ENCODE assay signal across 1 cellular context in genomic region chr5:75336625-75337336, GRCh38.
TF ChIP-seq lines count a peak whose summit lies in the region.

HMGCR (plus strand) TSS chr5:75337220; CDS start chr5:75342606, 5,386 bp downstream.

TF ChIP-seq in HepG2, 621 proteins besides CTCF, POLR2A, EP300 and RAD21 (continued from another document and continues in another):
- peak; percentile 23; the same call in 1 of the 2 replicates for TF ChIP-seq NFAT5 (CRISPR knock-in tag; IDR thresholded peaks at IDR 0.05)
- no peak for TF ChIP-seq ZNF256 (CRISPR knock-in tag; conservative IDR thresholded peaks at IDR 0.05)
- TF ChIP-seq TRAFD1 (CRISPR knock-in tag; IDR thresholded peaks at IDR 0.05; ENCODE audit: borderline replicate concordance): no peak
- TF ChIP-seq HINFP (CRISPR knock-in tag; IDR thresholded peaks at IDR 0.05; ENCODE audit: low read depth): peak; percentile 64; the same call in 1 of the 2 replicates
- TF ChIP-seq ZBTB3 (CRISPR knock-in tag; IDR thresholded peaks at IDR 0.05; ENCODE audit: borderline replicate concordance, low read depth): no peak
- peak; percentile 26; the same call in 1 of the 2 replicates for TF ChIP-seq KAT8 (CRISPR knock-in tag; IDR thresholded peaks at IDR 0.05)
- TF ChIP-seq E2F5 (CRISPR knock-in tag; conservative IDR thresholded peaks at IDR 0.05): no peak
- TF ChIP-seq ZNF609 (CRISPR knock-in tag; IDR thresholded peaks at IDR 0.05; ENCODE audit: borderline replicate concordance): peak; percentile 42; the same call in 1 of the 2 replicates
- TF ChIP-seq KLF9 (CRISPR knock-in tag; IDR thresholded peaks at IDR 0.05; ENCODE audit: low read depth): no peak
- TF ChIP-seq THAP8 (CRISPR knock-in tag; IDR thresholded peaks at IDR 0.05; ENCODE audit: borderline replicate concordance): no peak
- no peak for TF ChIP-seq ZSCAN30 (CRISPR knock-in tag; IDR thresholded peaks at IDR 0.05)
- TF ChIP-seq MYPOP (CRISPR knock-in tag; IDR thresholded peaks at IDR 0.05): peak; percentile 55
- TF ChIP-seq PPARG (CRISPR knock-in tag; conservative IDR thresholded peaks at IDR 0.05): no peak
- TF ChIP-seq FOXO4 (CRISPR knock-in tag; conservative IDR thresholded peaks at IDR 0.05): no peak
- no peak for TF ChIP-seq ZMAT5 (CRISPR knock-in tag; IDR thresholded peaks at IDR 0.05; ENCODE audit: borderline replicate concordance, low read depth)
- TF ChIP-seq ZNF713 (CRISPR knock-in tag; IDR thresholded peaks at IDR 0.05): no peak
- 0 out of 2 replicates have a peak, but pooled peaks have one; percentile 17 for TF ChIP-seq TBX2 (CRISPR knock-in tag; IDR thresholded peaks at IDR 0.05; ENCODE audit: borderline replicate concordance)
- peak; percentile 83; the same call in 1 of the 2 replicates for TF ChIP-seq REL (CRISPR knock-in tag; conservative IDR thresholded peaks at IDR 0.05)
- peak; percentile 64 for TF ChIP-seq NR2C2 (CRISPR knock-in tag; IDR thresholded peaks at IDR 0.05; ENCODE audit: borderline replicate concordance)
- TF ChIP-seq KAT2B (IDR thresholded peaks at IDR 0.05; ENCODE audit: borderline replicate concordance, low read depth, low read length): no peak
- no peak for TF ChIP-seq ELK4 (CRISPR knock-in tag; IDR thresholded peaks at IDR 0.05; ENCODE audit: borderline replicate concordance)
- no peak for TF ChIP-seq ETV6 (CRISPR knock-in tag; conservative IDR thresholded peaks at IDR 0.05)
- TF ChIP-seq ZNF790 (CRISPR knock-in tag; IDR thresholded peaks at IDR 0.05; ENCODE audit: borderline replicate concordance): peak; percentile 89; the same call in 1 of the 2 replicates
- TF ChIP-seq ZNF253 (CRISPR knock-in tag; IDR thresholded peaks at IDR 0.05; ENCODE audit: borderline replicate concordance): no peak
- TF ChIP-seq ZNF207 (IDR thresholded peaks at IDR 0.05; ENCODE audit: borderline replicate concordance): no peak
- TF ChIP-seq ZBTB14 (CRISPR knock-in tag; IDR thresholded peaks at IDR 0.05): no peak
- TF ChIP-seq GLMP (CRISPR knock-in tag; IDR thresholded peaks at IDR 0.05; ENCODE audit: borderline replicate concordance): no peak
- 0 out of 2 replicates have a peak, but pooled peaks have one; percentile 77 for TF ChIP-seq ARID2 (CRISPR knock-in tag; IDR thresholded peaks at IDR 0.05; ENCODE audit: borderline replicate concordance)
